ENCODE assay signal across 17 cellular contexts in the genomic region with DNA sequence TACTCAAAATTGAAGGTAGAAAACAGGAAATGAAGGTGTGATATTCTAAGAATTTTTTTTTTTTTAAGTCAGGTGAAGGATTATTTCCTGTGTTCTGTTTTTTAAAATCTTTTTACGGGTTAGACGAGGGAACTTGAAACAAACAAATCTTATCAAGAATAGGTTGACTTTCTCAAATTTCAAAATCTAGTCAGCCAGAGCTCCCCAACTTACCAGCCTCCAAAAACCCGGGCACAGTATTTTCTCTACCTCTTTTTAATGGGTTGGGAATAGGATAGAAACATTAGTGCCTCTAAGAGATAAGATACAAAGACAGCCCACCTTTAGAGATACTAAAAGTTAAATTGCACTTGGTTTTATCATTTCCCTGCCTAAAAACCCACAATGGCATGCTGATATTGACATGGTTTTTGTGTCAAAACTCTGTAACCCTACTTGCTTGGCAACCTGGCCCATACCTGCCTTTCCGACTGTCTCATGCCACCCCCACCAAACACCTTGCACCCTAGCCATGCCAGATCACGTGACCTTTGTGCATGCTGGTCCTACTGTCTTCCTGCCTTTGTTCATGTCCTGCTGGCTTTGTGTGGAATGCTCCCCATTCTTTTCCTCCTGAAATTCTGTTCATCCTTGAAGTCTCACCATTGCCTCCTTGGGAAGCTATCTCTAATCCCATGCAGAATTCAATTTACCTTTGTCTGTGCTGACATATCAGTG. TPM values are rescaled to one million over a fixed set of nuclear protein-coding genes. Genes with fewer than 3 reads are reported as not detected.
DNase-seq lines count a peak whose midpoint lies in the region; ATAC-seq and TF ChIP-seq lines count a peak whose summit lies in the region.
"Had no signal": no experiment of that assay in that cellular context is flagged by ENCODE, and none has a peak within 500 bp of the region (broad histone marks: within the 10 kb centered on the region; RNA-seq: fewer than 3 reads in every experiment).

No MANE protein-coding gene starts in this region.

- peak overlapping the region; percentile 96 for H3K27ac Mint-ChIP-seq in activated T-cell treated with anti-CD3 and anti-CD28 coated beads, Interleukin-2, amount 50 U/mL, for 72 hours
- peak overlapping the region; percentile 24 for H3K27ac Mint-ChIP-seq in activated B cell treated with CpG ODN at 0.5 μM for 24 hours
- peak overlapping the region; percentile 50 to 94 for H3K27ac Mint-ChIP-seq in effector memory CD8-positive, alpha-beta T cell
- H3K27ac Mint-ChIP-seq in stimulated activated effector memory CD8-positive, alpha-beta T cell treated with anti-CD3 and anti-CD28 coated beads, Interleukin-12 subunit alpha, Interleukin-12 subunit beta, amount 100 ng/mL, for 72 hours: peak overlapping the region; percentile 56

- POLR2A ChIA-PET in activated B cell treated with CpG ODN at 0.5 μM for 24 hours (lab: Charles Lee): interaction anchor here (0.6 to 0.7 kb wide), 3 partner anchors 19 to 80 kb away, joined by 3 to 6 read pairs (median 5); no protein-coding TSS in a partner anchor

- WGBS in gastroesophageal sphincter (ENCODE audit: low coverage in 1 of 2), 2 donors: 73 to 83% methylated on average over 3 to 5 of the region's 5 CpGs

- TF ChIP-seq CTCF in activated B cell treated with CpG ODN at 0.5 μM for 24 hours (IDR thresholded peaks at IDR 0.05) (no peak), gastroesophageal sphincter (IDR thresholded peaks at IDR 0.05) (no peak)

- no peak for DNase-seq in activated T-cell treated with anti-CD3 and anti-CD28 coated beads, Interleukin-2, amount 50 U/mL, for 72 hours
- DNase-seq in activated T-cell treated with anti-CD3 and anti-CD28 coated beads for 4 hours (no peak), activated B cell treated with CpG ODN at 0.5 μM for 24 hours (no peak)
- peak; percentile 26 to 34 (median 33) for DNase-seq in effector memory CD8-positive, alpha-beta T cell
- DNase-seq in stimulated activated effector memory CD8-positive, alpha-beta T cell treated with anti-CD3 and anti-CD28 coated beads, Interleukin-12 subunit alpha, Interleukin-12 subunit beta, amount 100 ng/mL, for 72 hours (ENCODE audit: low spot score in 2 of 2): no peak
- DNase-seq: activated CD4-positive, alpha-beta T cell treated with anti-CD3 and anti-CD28 coated beads for 1 hour; cortex of kidney; lower lobe of right lung; NCI-H1105; PC-3; SW 1271; upper lobe of right lung had no signal

- intact Hi-C loops in activated B cell treated with CpG ODN at 0.5 μM for 24 hours (cut with micrococcal nuclease): loop anchor here (10.0 kb wide), 1 partner anchor 238 kb away; the partner anchor contains the start of gene CLIC4

- H3K27ac ChIP-seq in gastroesophageal sphincter: no peak overlapping the region
- H3K27ac ChIP-seq: lower lobe of right lung, parathyroid adenoma, upper lobe of right lung had no signal

- no peaks in the 10 kb centered on the region for H3K27me3 ChIP-seq in gastroesophageal sphincter
- H3K27me3 ChIP-seq: upper lobe of right lung had no signal

- no peaks in the 10 kb centered on the region for H3K27me3 Mint-ChIP-seq in activated T-cell treated with anti-CD3 and anti-CD28 coated beads, Interleukin-2, amount 50 U/mL, for 72 hours (ENCODE audit: low read depth)
- H3K27me3 Mint-ChIP-seq in activated B cell treated with CpG ODN at 0.5 μM for 24 hours: no peaks in the 10 kb centered on the region
- H3K27me3 Mint-ChIP-seq in effector memory CD8-positive, alpha-beta T cell: no peaks in the 10 kb centered on the region

- H3K4me3 Mint-ChIP-seq in activated T-cell treated with anti-CD3 and anti-CD28 coated beads, Interleukin-2, amount 50 U/mL, for 72 hours: peak overlapping the region; percentile 89 to 93
- H3K4me3 Mint-ChIP-seq in activated B cell treated with CpG ODN at 0.5 μM for 24 hours: no peak overlapping the region
- H3K4me3 Mint-ChIP-seq in effector memory CD8-positive, alpha-beta T cell: peak overlapping the region; percentile 58 to 71
- peak overlapping the region; percentile 90 for H3K4me3 Mint-ChIP-seq in stimulated activated effector memory CD8-positive, alpha-beta T cell treated with anti-CD3 and anti-CD28 coated beads, Interleukin-12 subunit alpha, Interleukin-12 subunit beta, amount 100 ng/mL, for 72 hours

- H3K4me1 ChIP-seq in gastroesophageal sphincter: peaks cover 0 to 23% (median 0%) of the 10 kb centered on the region in 3 donors
- H3K4me1 ChIP-seq: parathyroid adenoma had no signal

- H3K36me3 Mint-ChIP-seq in activated T-cell treated with anti-CD3 and anti-CD28 coated beads, Interleukin-2, amount 50 U/mL, for 72 hours (ENCODE audit: insufficient read depth in 2 of 2): peaks cover 11 to 42% of the 10 kb centered on the region in 2 donors
- H3K36me3 Mint-ChIP-seq in activated B cell treated with CpG ODN at 0.5 μM for 24 hours (ENCODE audit: low read depth): peaks cover 28% of the 10 kb centered on the region
- H3K36me3 Mint-ChIP-seq in effector memory CD8-positive, alpha-beta T cell (ENCODE audit: insufficient read depth): peaks cover 34% of the 10 kb centered on the region
- peaks cover 6% of the 10 kb centered on the region for H3K36me3 Mint-ChIP-seq in stimulated activated effector memory CD8-positive, alpha-beta T cell treated with anti-CD3 and anti-CD28 coated beads, Interleukin-12 subunit alpha, Interleukin-12 subunit beta, amount 100 ng/mL, for 72 hours

- no peak for ATAC-seq in activated T-cell treated with anti-CD3 and anti-CD28 coated beads, Interleukin-2, amount 50 U/mL, for 72 hours (replicated peaks in 1 of 2)
- no peak for ATAC-seq in activated B cell treated with CpG ODN at 0.5 μM for 24 hours (ENCODE audit: low read depth)
- peak; percentile 17 for ATAC-seq in effector memory CD8-positive, alpha-beta T cell (replicated peaks)
- ATAC-seq in stimulated activated effector memory CD8-positive, alpha-beta T cell treated with anti-CD3 and anti-CD28 coated beads, Interleukin-12 subunit alpha, Interleukin-12 subunit beta, amount 100 ng/mL, for 72 hours: no peak
- no peak for ATAC-seq in gastroesophageal sphincter
- no peak for ATAC-seq in HG02623 (IDR thresholded peaks at IDR 0.05; ENCODE audit: unreplicated experiment)
- ATAC-seq in HG03135 (IDR thresholded peaks at IDR 0.05; ENCODE audit: unreplicated experiment): no peak
- ATAC-seq: HepG2, lower lobe of right lung, PC-3, upper lobe of right lung had no signal

- no peaks in the 10 kb centered on the region for H3K9me3 ChIP-seq in gastroesophageal sphincter
- H3K9me3 ChIP-seq: lower lobe of right lung, upper lobe of right lung had no signal

- CTCF ChIA-PET in activated B cell treated with CpG ODN at 0.5 μM for 24 hours (lab: Charles Lee): no interaction called here

- H3K36me3 ChIP-seq in gastroesophageal sphincter: no peaks in the 10 kb centered on the region
- H3K36me3 ChIP-seq: lower lobe of right lung, upper lobe of right lung had no signal

- H3K9me3 Mint-ChIP-seq in activated T-cell treated with anti-CD3 and anti-CD28 coated beads, Interleukin-2, amount 50 U/mL, for 72 hours: no peaks in the 10 kb centered on the region
- no peaks in the 10 kb centered on the region for H3K9me3 Mint-ChIP-seq in activated B cell treated with CpG ODN at 0.5 μM for 24 hours
- no peaks in the 10 kb centered on the region for H3K9me3 Mint-ChIP-seq in effector memory CD8-positive, alpha-beta T cell
- no peaks in the 10 kb centered on the region for H3K9me3 Mint-ChIP-seq in stimulated activated effector memory CD8-positive, alpha-beta T cell treated with anti-CD3 and anti-CD28 coated beads, Interleukin-12 subunit alpha, Interleukin-12 subunit beta, amount 100 ng/mL, for 72 hours

- TF ChIP-seq EP300 in gastroesophageal sphincter (IDR thresholded peaks at IDR 0.05): no peak

- H3K4me3 ChIP-seq in gastroesophageal sphincter: no peak overlapping the region
- H3K4me3 ChIP-seq: lower lobe of right lung, upper lobe of right lung had no signal

- H3K4me1 Mint-ChIP-seq in activated T-cell treated with anti-CD3 and anti-CD28 coated beads, Interleukin-2, amount 50 U/mL, for 72 hours (ENCODE audit: low read depth): peaks cover 63% of the 10 kb centered on the region
- H3K4me1 Mint-ChIP-seq in activated B cell treated with CpG ODN at 0.5 μM for 24 hours: peaks cover 48% of the 10 kb centered on the region
- peaks cover 49 to 53% of the 10 kb centered on the region in 2 donors for H3K4me1 Mint-ChIP-seq in effector memory CD8-positive, alpha-beta T cell (ENCODE audit: low read depth in 2 of 2)
- H3K4me1 Mint-ChIP-seq in stimulated activated effector memory CD8-positive, alpha-beta T cell treated with anti-CD3 and anti-CD28 coated beads, Interleukin-12 subunit alpha, Interleukin-12 subunit beta, amount 100 ng/mL, for 72 hours: peaks cover 62% of the 10 kb centered on the region

- no peak for TF ChIP-seq POLR2A in gastroesophageal sphincter (IDR thresholded peaks at IDR 0.05)

RNA-seq across cellular contexts. Expression of gene RCAN3, which starts 4.2 kb away (rescaled TPM):
- total RNA-seq in activated T-cell treated with anti-CD3 and anti-CD28 coated beads, Interleukin-2, amount 50 U/mL, for 72 hours: 100 to 1,000 TPM; 103 to 151 TPM
- 22.8 and 23.6 TPM in 2 replicates for total RNA-seq in activated B cell treated with CpG ODN at 0.5 μM for 24 hours
- 10 to 100 TPM in 3 of 4 donors, 1 to 10 TPM in 1; 9.0 to 12.7 (median 11.5) TPM for total RNA-seq in gastroesophageal sphincter

RNA-seq across cellular contexts. Expression of gene NCMAP, which starts 49.0 kb away (rescaled TPM):
- total RNA-seq in activated T-cell treated with anti-CD3 and anti-CD28 coated beads, Interleukin-2, amount 50 U/mL, for 72 hours: 1 to 10 TPM in 1 of 2 donors, under 1 TPM in 1; 0.76 to 1.3 TPM
- total RNA-seq in activated B cell treated with CpG ODN at 0.5 μM for 24 hours (not detected in 2 replicates), gastroesophageal sphincter (1 to 10 TPM in 1 of 4 donors, under 1 TPM in 2, not detected in 1; 0.16 to 1.9 (median 0.27) TPM)

Comparison
In these comparisons a context has a peak if more than half of its experiments do, and no peak if none do; other contexts are left out.
1. DNase-seq: peak in effector memory CD8-positive, alpha-beta T cell (3 of 3); none in activated T-cell treated with anti-CD3 and anti-CD28 coated beads, Interleukin-2, amount 50 U/mL, for 72 hours (0 of 2), activated T-cell treated with anti-CD3 and anti-CD28 coated beads for 4 hours (single experiment), activated B cell treated with CpG ODN at 0.5 μM for 24 hours (single experiment) and stimulated activated effector memory CD8-positive, alpha-beta T cell treated with anti-CD3 and anti-CD28 coated beads, Interleukin-12 subunit alpha, Interleukin-12 subunit beta, amount 100 ng/mL, for 72 hours (0 of 2).
2. H3K27ac Mint-ChIP-seq: peak in every context shown above with its lines; median percentile 96 in activated T-cell treated with anti-CD3 and anti-CD28 coated beads, Interleukin-2, amount 50 U/mL, for 72 hours; 72 in effector memory CD8-positive, alpha-beta T cell; 56 in stimulated activated effector memory CD8-positive, alpha-beta T cell treated with anti-CD3 and anti-CD28 coated beads, Interleukin-12 subunit alpha, Interleukin-12 subunit beta, amount 100 ng/mL, for 72 hours; 24 in activated B cell treated with CpG ODN at 0.5 μM for 24 hours.